ENCODE assay signal across 2 cellular contexts in the genomic region with DNA sequence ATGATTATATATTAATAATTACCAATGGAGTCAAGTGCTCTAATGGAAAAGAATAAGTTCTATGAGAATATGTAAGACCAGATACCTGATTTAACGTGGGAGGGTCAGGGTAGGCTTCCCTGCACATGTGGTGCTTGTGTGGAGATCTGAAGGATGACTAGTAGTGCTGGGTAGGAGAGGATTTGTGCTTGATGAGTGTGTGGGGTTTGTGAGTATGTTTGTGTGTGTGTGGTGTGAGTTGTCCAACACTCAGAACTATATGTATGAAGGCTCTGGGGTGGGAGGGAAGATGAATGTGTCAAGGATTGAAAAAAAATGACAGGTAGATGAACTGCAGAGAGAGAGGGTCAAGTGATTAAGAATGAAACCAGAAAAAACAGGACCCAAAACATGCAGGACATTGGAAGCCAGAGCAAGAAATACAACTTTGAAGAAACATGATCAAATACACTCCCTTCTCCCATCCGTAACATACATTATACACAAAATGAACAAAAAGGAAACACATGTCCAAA.
TF ChIP-seq lines count a peak whose summit lies in the region.

No MANE protein-coding gene starts in this region.

TF ChIP-seq in HEK293, 187 proteins besides CTCF, POLR2A, EP300 and RAD21:
- TF ChIP-seq ZNF707 (tag by site-specific recombination; IDR thresholded peaks at IDR 0.05) = no peak
- TF ChIP-seq, protein P1, sequence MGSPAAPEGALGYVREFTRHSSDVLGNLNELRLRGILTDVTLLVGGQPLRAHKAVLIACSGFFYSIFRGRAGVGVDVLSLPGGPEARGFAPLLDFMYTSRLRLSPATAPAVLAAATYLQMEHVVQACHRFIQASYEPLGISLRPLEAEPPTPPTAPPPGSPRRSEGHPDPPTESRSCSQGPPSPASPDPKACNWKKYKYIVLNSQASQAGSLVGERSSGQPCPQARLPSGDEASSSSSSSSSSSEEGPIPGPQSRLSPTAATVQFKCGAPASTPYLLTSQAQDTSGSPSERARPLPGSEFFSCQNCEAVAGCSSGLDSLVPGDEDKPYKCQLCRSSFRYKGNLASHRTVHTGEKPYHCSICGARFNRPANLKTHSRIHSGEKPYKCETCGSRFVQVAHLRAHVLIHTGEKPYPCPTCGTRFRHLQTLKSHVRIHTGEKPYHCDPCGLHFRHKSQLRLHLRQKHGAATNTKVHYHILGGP (tag by site-specific recombination; IDR thresholded peaks at IDR 0.05) = 0 out of 2 replicates have a peak, but pooled peaks have one; percentile 14
- TF ChIP-seq ZNF274 (IDR thresholded peaks at IDR 0.05; ENCODE audit: low read length) = no peak
- TF ChIP-seq ZNF274 (tag by site-specific recombination; IDR thresholded peaks at IDR 0.05; ENCODE audit: borderline replicate concordance) = no peak
- 0 out of 2 replicates have a peak, but pooled peaks have one; percentile 15 for TF ChIP-seq EGR2 (tag by site-specific recombination; IDR thresholded peaks at IDR 0.05; ENCODE audit: low read depth)

TF ChIP-seq in GM12878, 131 proteins besides CTCF, POLR2A, EP300 and RAD21:
- TF ChIP-seq IRF4 (IDR thresholded peaks at IDR 0.05; ENCODE audit: low read depth, low read length) = 0 out of 2 replicates have a peak, but pooled peaks have one; percentile 8
- TF ChIP-seq CREM (IDR thresholded peaks at IDR 0.05; ENCODE audit: low read depth) = no peak
- TF ChIP-seq GATAD2B (conservative IDR thresholded peaks at IDR 0.05; ENCODE audit: low read depth) = no peak
- peak; percentile 36; the same call in 1 of the 2 replicates for TF ChIP-seq NR2F1 (conservative IDR thresholded peaks at IDR 0.05)
- TF ChIP-seq, protein P2, sequence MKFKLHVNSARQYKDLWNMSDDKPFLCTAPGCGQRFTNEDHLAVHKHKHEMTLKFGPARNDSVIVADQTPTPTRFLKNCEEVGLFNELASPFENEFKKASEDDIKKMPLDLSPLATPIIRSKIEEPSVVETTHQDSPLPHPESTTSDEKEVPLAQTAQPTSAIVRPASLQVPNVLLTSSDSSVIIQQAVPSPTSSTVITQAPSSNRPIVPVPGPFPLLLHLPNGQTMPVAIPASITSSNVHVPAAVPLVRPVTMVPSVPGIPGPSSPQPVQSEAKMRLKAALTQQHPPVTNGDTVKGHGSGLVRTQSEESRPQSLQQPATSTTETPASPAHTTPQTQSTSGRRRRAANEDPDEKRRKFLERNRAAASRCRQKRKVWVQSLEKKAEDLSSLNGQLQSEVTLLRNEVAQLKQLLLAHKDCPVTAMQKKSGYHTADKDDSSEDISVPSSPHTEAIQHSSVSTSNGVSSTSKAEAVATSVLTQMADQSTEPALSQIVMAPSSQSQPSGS (IDR thresholded peaks at IDR 0.05; ENCODE audit: low read length) = no peak
- TF ChIP-seq SREBF1 (IDR thresholded peaks at IDR 0.05; ENCODE audit: low read length) = no peak
- TF ChIP-seq NR2C2 (IDR thresholded peaks at IDR 0.05; ENCODE audit: borderline replicate concordance, control insufficient read depth, insufficient read length, low read depth) = no peak
- TF ChIP-seq, protein P3, sequence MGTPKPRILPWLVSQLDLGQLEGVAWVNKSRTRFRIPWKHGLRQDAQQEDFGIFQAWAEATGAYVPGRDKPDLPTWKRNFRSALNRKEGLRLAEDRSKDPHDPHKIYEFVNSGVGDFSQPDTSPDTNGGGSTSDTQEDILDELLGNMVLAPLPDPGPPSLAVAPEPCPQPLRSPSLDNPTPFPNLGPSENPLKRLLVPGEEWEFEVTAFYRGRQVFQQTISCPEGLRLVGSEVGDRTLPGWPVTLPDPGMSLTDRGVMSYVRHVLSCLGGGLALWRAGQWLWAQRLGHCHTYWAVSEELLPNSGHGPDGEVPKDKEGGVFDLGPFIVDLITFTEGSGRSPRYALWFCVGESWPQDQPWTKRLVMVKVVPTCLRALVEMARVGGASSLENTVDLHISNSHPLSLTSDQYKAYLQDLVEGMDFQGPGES (IDR thresholded peaks at IDR 0.05) = no peak
- TF ChIP-seq ZNF274 (IDR thresholded peaks at IDR 0.05; ENCODE audit: insufficient read depth, insufficient read length) = no peak
- TF ChIP-seq CBFB (IDR thresholded peaks at IDR 0.05; ENCODE audit: low read depth) = no peak
